ENCODE assay signal across 8 cellular contexts in genomic region chr1:150233359-150234308, GRCh38. TPM values are rescaled to one million over a fixed set of nuclear protein-coding genes. Genes with fewer than 3 reads are reported as not detected.
A peak's percentile ranks its signal among the peaks of the same experiment; 100 is the strongest.
DNase-seq lines count a peak whose midpoint lies in the region; TF ChIP-seq lines count a peak whose summit lies in the region.

No MANE protein-coding gene starts in this region.

- no peak overlapping the region for H2AFZ ChIP-seq in OCI-LY3 (ENCODE audit: low read depth, low read length)
- no peak overlapping the region for H2AFZ ChIP-seq in mesenchymal stem cell (ENCODE audit: low read depth, low read length)

- peak overlapping the region; percentile 88 for H3K4me2 ChIP-seq in OCI-LY3 (ENCODE audit: low read length)
- H3K4me2 ChIP-seq in mesenchymal stem cell (ENCODE audit: low read length, poor library complexity, severe bottlenecking), result peak overlapping the region; percentile 94

- no peak overlapping the region for H3K23ac ChIP-seq in mesenchymal stem cell (ENCODE audit: low read length in 2 of 2)

- H3K27me3 ChIP-seq in OCI-LY3 (ENCODE audit: low read depth, low read length), result no peaks in the 10 kb centered on the region
- H3K27me3 ChIP-seq in mesenchymal stem cell (ENCODE audit: control insufficient read depth in 1 of 2, insufficient read depth in 1 of 2, low read length in 2 of 2), result no peaks in the 10 kb centered on the region

- peak; percentile 15 for DNase-seq in NCI-H2196 (lab: John Stamatoyannopoulos, UW; ENCODE audit: unreplicated experiment)
- DNase-seq in NCI-H2196 treated with DMSO at 0.1 percent for 48 hours (lab: John Stamatoyannopoulos, UW; ENCODE audit: unreplicated experiment), result no peak
- DNase-seq in MCF 10A (ENCODE audit: unreplicated experiment), result peak; percentile 58
- DNase-seq in mesenchymal stem cell, result peak; percentile 46
- peak; percentile 42 for DNase-seq in superior temporal gyrus (ENCODE audit: extremely low spot score)
- no peak for DNase-seq in NCI-H1930 (lab: John Stamatoyannopoulos, UW)
- DNase-seq in D341Med (ENCODE audit: low spot score), result no peak

- H4K20me1 ChIP-seq in OCI-LY3 (ENCODE audit: insufficient read depth, low read length), result peaks cover 13% of the 10 kb centered on the region

- POLR2A ChIA-PET in MCF 10A (lab: Yijun Ruan, JAX), result interaction anchor here (0.6 to 5.0 kb wide), 43 partner anchors 9 to 1759 kb away, joined by 3 to 37 read pairs (median 5); partner anchors contain the start of genes APH1A, MINDY1, MTMR11 and OTUD7B

- no peak overlapping the region for H4K91ac ChIP-seq in mesenchymal stem cell (ENCODE audit: low read length)

- TF ChIP-seq CTCF in OCI-LY3 (IDR thresholded peaks at IDR 0.05; ENCODE audit: low read depth, low read length) (no peak), MCF 10A (IDR thresholded peaks at IDR 0.05; ENCODE audit: unreplicated experiment) (no peak)

- no peak overlapping the region for H2BK15ac ChIP-seq in mesenchymal stem cell (ENCODE audit: low read depth, poor library complexity, severe bottlenecking)

- no peak overlapping the region for H3K4me3 Mint-ChIP-seq in MCF 10A (ENCODE audit: unreplicated experiment)

- peak overlapping the region in 1 of 2 experiments; percentile 67 for H3K4ac ChIP-seq in mesenchymal stem cell (ENCODE audit: low read depth in 1 of 2, low read length in 2 of 2)

- H3K4me3 ChIP-seq in OCI-LY3 (ENCODE audit: low read length) (peak overlapping the region; percentile 90), mesenchymal stem cell (ENCODE audit: insufficient read depth in 1 of 2, low read depth in 1 of 2, low read length in 2 of 2) (peak overlapping the region in 1 of 2 experiments; percentile 95)

- H3K36me3 ChIP-seq in OCI-LY3 (replicated peaks; ENCODE audit: low read depth, low read length), result peaks cover 23% of the 10 kb centered on the region
- H3K36me3 ChIP-seq in mesenchymal stem cell (ENCODE audit: control insufficient read depth in 1 of 2, insufficient read depth in 2 of 2, low read depth in 1 of 2, low read length in 2 of 2), result peaks cover 0 to 5% of the 10 kb centered on the region in 2 experiments

- peak overlapping the region in 1 of 2 experiments; percentile 19 for H3K18ac ChIP-seq in mesenchymal stem cell (ENCODE audit: low read depth in 1 of 2, low read length in 2 of 2)

- no peak overlapping the region for H3K14ac ChIP-seq in mesenchymal stem cell (ENCODE audit: low read length in 2 of 2)

- 45% methylated on average over 2 of the region's 15 CpGs for WGBS in mesenchymal stem cell

- peaks cover 3% of the 10 kb centered on the region for H3K79me1 ChIP-seq in mesenchymal stem cell (replicated peaks; ENCODE audit: low read length, poor library complexity, severe bottlenecking)

- no peak overlapping the region for H3K27ac Mint-ChIP-seq in MCF 10A (ENCODE audit: low read depth, unreplicated experiment)

- CTCF ChIA-PET in MCF 10A (lab: Yijun Ruan, JAX), result interaction anchor here (0.7 to 1.7 kb wide), 8 partner anchors 8 to 161 kb away, joined by 3 to 7 read pairs (median 4); no protein-coding TSS in a partner anchor

- BruUV-seq in MCF 10A (replicated peaks; lab: Mats Ljungman, UMichigan), result no TSS peak

- H3K4me1 ChIP-seq in OCI-LY3 (ENCODE audit: low read length) (peaks cover 21% of the 10 kb centered on the region), mesenchymal stem cell (ENCODE audit: control insufficient read depth, insufficient read depth, low read depth, low read length) (peaks cover 4% of the 10 kb centered on the region)

- H3K79me2 ChIP-seq in OCI-LY3 (ENCODE audit: low read length), result peaks cover 79% of the 10 kb centered on the region

- H3K9me3 Mint-ChIP-seq in MCF 10A (ENCODE audit: unreplicated experiment), result no peaks in the 10 kb centered on the region

- no peak overlapping the region for H2BK120ac ChIP-seq in mesenchymal stem cell (ENCODE audit: low read depth, low read length)

- H3K27me3 Mint-ChIP-seq in MCF 10A (ENCODE audit: insufficient read depth, unreplicated experiment), result no peaks in the 10 kb centered on the region

- H3K27ac ChIP-seq in OCI-LY3 (ENCODE audit: low read length), result peak overlapping the region; percentile 92
- H3K27ac ChIP-seq in mesenchymal stem cell (ENCODE audit: low read length, poor library complexity, severe bottlenecking), result peak overlapping the region; percentile 88

- H2AK5ac ChIP-seq in mesenchymal stem cell (ENCODE audit: low read length, severe bottlenecking), result no peak overlapping the region

- H2BK5ac ChIP-seq in mesenchymal stem cell (ENCODE audit: low read depth, low read length, poor library complexity, severe bottlenecking), result no peak overlapping the region

- no peak overlapping the region for H2BK12ac ChIP-seq in mesenchymal stem cell (ENCODE audit: low read length in 2 of 2)

- intact Hi-C loops in MCF 10A (cut with micrococcal nuclease), result no loop called here

- H3K4me1 Mint-ChIP-seq in MCF 10A (ENCODE audit: insufficient read depth, unreplicated experiment), result peaks cover 11% of the 10 kb centered on the region

- H3K9ac ChIP-seq in OCI-LY3 (ENCODE audit: low read length) (peak overlapping the region; percentile 99), mesenchymal stem cell (ENCODE audit: low read length) (peak overlapping the region; percentile 99)

- peaks cover 24% of the 10 kb centered on the region for H3K36me3 Mint-ChIP-seq in MCF 10A (ENCODE audit: insufficient read depth, unreplicated experiment)

- H4K8ac ChIP-seq in mesenchymal stem cell (ENCODE audit: low read length), result no peak overlapping the region

- H3K9me3 ChIP-seq in OCI-LY3 (ENCODE audit: insufficient read depth, low read length) (no peaks in the 10 kb centered on the region), mesenchymal stem cell (ENCODE audit: control insufficient read depth, low read length) (no peaks in the 10 kb centered on the region)

RNA-seq across cellular contexts. Expression of gene ANP32E, which starts 2.3 kb away (rescaled TPM):
- 56.5 and 67.3 TPM in 2 replicates for total RNA-seq in MCF 10A (2022)
- 24.6 TPM for polyA plus RNA-seq in mesenchymal stem cell (2013, experiment 1 of 2)
- 28.0 TPM for polyA plus RNA-seq in mesenchymal stem cell (2013, experiment 2 of 2)

RNA-seq across cellular contexts. Expression of gene CA14, which starts 23.9 kb away (rescaled TPM):
- total RNA-seq in MCF 10A (2022), result 0.26 TPM in 1 of 2 replicates, not detected in the other
- 0.47 TPM for polyA plus RNA-seq in mesenchymal stem cell (2013, experiment 1 of 2)
- polyA plus RNA-seq in mesenchymal stem cell (2013, experiment 2 of 2), result 0.45 TPM

RNA-seq across cellular contexts. Expression of gene APH1A, which starts 35.2 kb away (rescaled TPM):
- total RNA-seq in MCF 10A (2022), result 123 and 154 TPM in 2 replicates
- polyA plus RNA-seq in mesenchymal stem cell (2013, experiment 1 of 2), result 79.8 TPM
- 80.8 TPM for polyA plus RNA-seq in mesenchymal stem cell (2013, experiment 2 of 2)

RNA-seq across cellular contexts. Expression of gene C1orf54, which starts 39.0 kb away (rescaled TPM):
- 1.8 and 2.3 TPM in 2 replicates for total RNA-seq in MCF 10A (2022)
- polyA plus RNA-seq in mesenchymal stem cell (2013, experiment 1 of 2), result 11.7 TPM
- 11.4 TPM for polyA plus RNA-seq in mesenchymal stem cell (2013, experiment 2 of 2)

RNA-seq across cellular contexts. Expression of gene CIART, which starts 48.7 kb away (rescaled TPM):
- total RNA-seq in MCF 10A (2022), result 5.0 and 5.2 TPM in 2 replicates
- 1.5 TPM for polyA plus RNA-seq in mesenchymal stem cell (2013, experiment 1 of 2)
- polyA plus RNA-seq in mesenchymal stem cell (2013, experiment 2 of 2), result 1.5 TPM

Comparison
In these comparisons a context has a peak if more than half of its experiments do, and no peak if none do; other contexts are left out.
1. DNase-seq: peak in NCI-H2196 (single experiment), MCF 10A (single experiment), mesenchymal stem cell (single experiment) and superior temporal gyrus (single experiment); none in NCI-H2196 treated with DMSO at 0.1 percent for 48 hours (single experiment), NCI-H1930 (0 of 2) and D341Med (single experiment).